In the genomic region with DNA sequence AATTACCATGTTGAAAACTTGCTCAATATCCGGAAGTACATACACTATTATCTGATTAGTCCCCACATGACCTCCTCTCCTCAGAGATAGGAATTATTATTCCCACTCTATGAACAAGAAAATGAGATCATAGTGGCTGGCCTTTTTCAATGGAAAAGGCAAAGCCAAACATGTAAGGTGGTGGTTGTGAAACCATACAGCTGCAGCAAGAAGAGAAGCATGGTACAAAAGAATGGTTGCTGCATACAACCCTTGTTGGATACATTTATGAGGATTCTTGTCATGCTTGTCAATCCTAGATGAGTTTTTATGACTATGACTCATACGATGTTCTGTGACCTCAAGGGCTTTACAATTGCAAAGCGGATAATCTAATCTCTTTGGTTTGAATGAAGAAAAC, we compare ENCODE assay signal across 17 cellular contexts.
DNase-seq lines count a peak whose midpoint lies in the region; ATAC-seq, FAIRE-seq and TF ChIP-seq lines count a peak whose summit lies in the region.
"Had no signal": no experiment of that assay in that cellular context is flagged by ENCODE, and none has a peak within 500 bp of the region (broad histone marks: within the 10 kb centered on the region; RNA-seq: fewer than 3 reads in every experiment).

No MANE protein-coding gene starts in this region.

- H3K9ac ChIP-seq in HCT116 (ENCODE audit: low read length) (no peak overlapping the region), kidney (ENCODE audit: low read length in 2 of 2) (no peak overlapping the region)

- no peaks in the 10 kb centered on the region for H3K9me3 ChIP-seq in HCT116 (ENCODE audit: control insufficient read depth in 1 of 2, insufficient read depth in 1 of 2, low read depth in 1 of 2, low read length in 2 of 2)
- no peaks in the 10 kb centered on the region for H3K9me3 ChIP-seq in kidney (ENCODE audit: control insufficient read depth in 1 of 2, low read length in 2 of 2)
- H3K9me3 ChIP-seq: thoracic aorta had no signal

- POLR2A ChIA-PET in BJ (lab: Charles Lee) (no interaction called here), HCT116 (lab: Charles Lee) (no interaction called here)

- peak; percentile 59 for DNase-seq in BJ (ENCODE audit: low read depth)
- peak; percentile 2 for DNase-seq in HCT116 (ENCODE audit: low read depth, low spot score)
- DNase-seq in amniotic epithelial cell (ENCODE audit: low read depth) = peak; percentile 88
- peak; percentile 45 for DNase-seq in glomerular visceral epithelial cell (ENCODE audit: extremely low spot score)
- no peak for DNase-seq in activated CD8-positive, alpha-beta memory T cell treated with anti-CD3 and anti-CD28 coated beads for 24 hours
- DNase-seq in Calu3 = no peak
- DNase-seq in kidney = no peak
- DNase-seq: activated CD4-positive, alpha-beta T cell treated with anti-CD3 and anti-CD28 coated beads for 1 hour; hippocampal formation; NCI-H1105 had no signal

- RAD21 ChIA-PET in HCT116 (lab: Charles Lee; ENCODE audit: low non-redundant PET in 1 of 2, low total read pairs in 2 of 2, uncharacterized antibody in 2 of 2, unreplicated experiment in 2 of 2) = no interaction called here

- intact Hi-C loops in HCT116 (cut with micrococcal nuclease) (no loop called here), Calu3 (cut with micrococcal nuclease; ENCODE audit: unreplicated experiment) (no loop called here), kidney (cut with DNase I) (no loop called here)

- no peaks in the 10 kb centered on the region for H3K27me3 Mint-ChIP-seq in Calu3 (ENCODE audit: unreplicated experiment)

- no peak for TF ChIP-seq RAD21 in HCT116 (IDR thresholded peaks at IDR 0.05; ENCODE audit: low read depth)

- no peak overlapping the region for H3K4me3 Mint-ChIP-seq in Calu3 (ENCODE audit: low read depth, unreplicated experiment)
- H3K4me3 Mint-ChIP-seq: nephron; T-helper 1 cell treated with Interleukin-12 subunit alpha and Interleukin-12 subunit beta and Interleukin-4 antibody, amounts not matched to agents 30 μg/mL and 1 μg/mL, for 36 hours had no signal

- H3K4me3 ChIP-seq in BJ (ENCODE audit: low read depth, low read length) = no peak overlapping the region
- no peak overlapping the region for H3K4me3 ChIP-seq in HCT116 (replicated peaks in 1 of 2; ENCODE audit: low read depth in 1 of 2, low read length in 2 of 2)
- H3K4me3 ChIP-seq in kidney (ENCODE audit: low read length in 2 of 2) = no peak overlapping the region
- H3K4me3 ChIP-seq: thoracic aorta had no signal

- H3K36me3 Mint-ChIP-seq in Calu3 (ENCODE audit: insufficient read depth, unreplicated experiment) = no peaks in the 10 kb centered on the region
- H3K36me3 Mint-ChIP-seq: activated naive CD4-positive, alpha-beta T cell treated with anti-CD3 and anti-CD28 coated beads, Interleukin-2, amount 50 U/mL, for 72 hours had no signal

- H4K20me1 ChIP-seq in HCT116 (ENCODE audit: insufficient read depth) = no peaks in the 10 kb centered on the region

- BruUV-seq in HCT116 (replicated peaks; lab: Mats Ljungman, UMichigan) (no TSS peak), Calu3 (replicated peaks; lab: Mats Ljungman, UMichigan) (no TSS peak)

- H3K27ac Mint-ChIP-seq in Calu3 (ENCODE audit: unreplicated experiment) = no peak overlapping the region
- H3K27ac Mint-ChIP-seq: activated naive CD4-positive, alpha-beta T cell treated with anti-CD3 and anti-CD28 coated beads, Interleukin-2, amount 50 U/mL, for 72 hours; nephron; T-helper 1 cell treated with Interleukin-12 subunit alpha and Interleukin-12 subunit beta and Interleukin-4 antibody, amounts not matched to agents 30 μg/mL and 1 μg/mL, for 36 hours had no signal

- H3K4me2 ChIP-seq in HCT116 (ENCODE audit: low read length) = peak overlapping the region; percentile 47

- no peaks in the 10 kb centered on the region for H3K79me2 ChIP-seq in HCT116 (ENCODE audit: insufficient read depth, low read length)

- peak; percentile 64 for ATAC-seq in HCT116
- no peak for ATAC-seq in activated CD4-positive, CD25-positive, alpha-beta regulatory T cell treated with anti-CD3 and anti-CD28 coated beads, Interleukin-2, amount 50 U/mL, for 24 hours
- ATAC-seq: activated naive CD4-positive, alpha-beta T cell treated with anti-CD3 and anti-CD28 coated beads, Interleukin-2, amount 50 U/mL, for 72 hours; HepG2 had no signal

- peaks cover 7% of the 10 kb centered on the region for H3K9me3 Mint-ChIP-seq in Calu3 (ENCODE audit: low read depth, unreplicated experiment)
- H3K9me3 Mint-ChIP-seq: nephron had no signal

- H3K27ac ChIP-seq in HCT116 (ENCODE audit: low read depth, low read length) (no peak overlapping the region), kidney (ENCODE audit: low read depth in 2 of 2, low read length in 2 of 2) (no peak overlapping the region)
- H3K27ac ChIP-seq: C4-2B, thoracic aorta had no signal

- H3K9me2 ChIP-seq in HCT116 (ENCODE audit: insufficient read depth) = no peaks in the 10 kb centered on the region

- no peak for TF ChIP-seq POLR2A in HCT116 (IDR thresholded peaks at IDR 0.05; ENCODE audit: borderline replicate concordance, extremely low read depth, insufficient read depth, insufficient read length)

- TF ChIP-seq CTCF in BJ (IDR thresholded peaks at IDR 0.05; ENCODE audit: insufficient read depth, low read depth, low read length) (no peak), HCT116 (IDR thresholded peaks at IDR 0.05 in 2 of 3, conservative IDR thresholded peaks at IDR 0.05 in 1 of 3; ENCODE audit: borderline replicate concordance in 1 of 3, insufficient read depth in 1 of 3, low read depth in 2 of 3, low read length in 2 of 3) (no peak), Calu3 (IDR thresholded peaks at IDR 0.05; ENCODE audit: unreplicated experiment) (no peak), kidney (IDR thresholded peaks at IDR 0.05; ENCODE audit: borderline replicate concordance, extremely low read depth, insufficient read depth) (no peak)

- FAIRE-seq in kidney (lab: Jason Lieb, UNC) = no peak
- FAIRE-seq: HepG2 had no signal

- H3K27me3 ChIP-seq in BJ (ENCODE audit: control insufficient read depth, insufficient read depth, low read length) (no peaks in the 10 kb centered on the region), HCT116 (ENCODE audit: insufficient read depth, low read length) (no peaks in the 10 kb centered on the region)

- CTCF ChIA-PET in BJ (lab: Yijun Ruan, JAX) = no interaction called here
- CTCF ChIA-PET in HCT116 (lab: Charles Lee) = no interaction called here
- CTCF ChIA-PET in Calu3 (lab: Charles Lee) = interaction anchor here (0.5 kb wide), 1 partner anchor 530 kb away, joined by 5 read pairs; no protein-coding TSS in a partner anchor

- no peaks in the 10 kb centered on the region for H3K36me3 ChIP-seq in BJ (ENCODE audit: control insufficient read depth, insufficient read depth, low read length)
- no peaks in the 10 kb centered on the region for H3K36me3 ChIP-seq in HCT116 (ENCODE audit: control insufficient read depth in 1 of 2, insufficient read depth in 2 of 2, low read length in 2 of 2)
- H3K36me3 ChIP-seq in kidney (ENCODE audit: control insufficient read depth in 1 of 2, insufficient read depth in 2 of 2, low read length in 2 of 2) = no peaks in the 10 kb centered on the region
- H3K36me3 ChIP-seq: thoracic aorta had no signal

- H3K4me1 Mint-ChIP-seq in Calu3 (ENCODE audit: low read depth, unreplicated experiment) = no peaks in the 10 kb centered on the region

- H2AFZ ChIP-seq in HCT116 (ENCODE audit: low read depth, low read length, poor library complexity, severe bottlenecking) = no peak overlapping the region

- H3K4me1 ChIP-seq in HCT116 (ENCODE audit: control insufficient read depth in 1 of 2, insufficient read depth in 2 of 2, low read length in 2 of 2) = peaks cover 7 to 18% of the 10 kb centered on the region in 2 experiments; a peak in 3 of 4 replicates
- H3K4me1 ChIP-seq in kidney (ENCODE audit: control insufficient read depth in 1 of 2, insufficient read depth in 1 of 2, low read depth in 1 of 2, low read length in 2 of 2) = no peaks in the 10 kb centered on the region

TF ChIP-seq in HCT116, 20 proteins besides CTCF, POLR2A, EP300 and RAD21:
- TF ChIP-seq ELF1 (IDR thresholded peaks at IDR 0.05; ENCODE audit: borderline replicate concordance, low read depth) = no peak
- no peak for TF ChIP-seq YY1 (IDR thresholded peaks at IDR 0.05; ENCODE audit: extremely low read depth, insufficient replicate concordance, low read depth, low read length)
- no peak for TF ChIP-seq SP1 (IDR thresholded peaks at IDR 0.05; ENCODE audit: low read depth)
- TF ChIP-seq EZH2phosphoT487 (IDR thresholded peaks at IDR 0.05; ENCODE audit: borderline replicate concordance) = no peak
- TF ChIP-seq, protein P1, sequence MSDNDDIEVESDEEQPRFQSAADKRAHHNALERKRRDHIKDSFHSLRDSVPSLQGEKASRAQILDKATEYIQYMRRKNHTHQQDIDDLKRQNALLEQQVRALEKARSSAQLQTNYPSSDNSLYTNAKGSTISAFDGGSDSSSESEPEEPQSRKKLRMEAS (IDR thresholded peaks at IDR 0.05) = no peak
- no peak for TF ChIP-seq SIN3A (IDR thresholded peaks at IDR 0.05; ENCODE audit: low read depth)

Comparison
In these comparisons a context has a peak if more than half of its experiments do, and no peak if none do; other contexts are left out.
1. DNase-seq: peak in BJ (single experiment), HCT116 (single experiment), amniotic epithelial cell (single experiment) and glomerular visceral epithelial cell (single experiment); none in activated CD8-positive, alpha-beta memory T cell treated with anti-CD3 and anti-CD28 coated beads for 24 hours (single experiment), Calu3 (single experiment) and kidney (single experiment).